ENCODE assay signal across 27 cellular contexts in the genomic region with DNA sequence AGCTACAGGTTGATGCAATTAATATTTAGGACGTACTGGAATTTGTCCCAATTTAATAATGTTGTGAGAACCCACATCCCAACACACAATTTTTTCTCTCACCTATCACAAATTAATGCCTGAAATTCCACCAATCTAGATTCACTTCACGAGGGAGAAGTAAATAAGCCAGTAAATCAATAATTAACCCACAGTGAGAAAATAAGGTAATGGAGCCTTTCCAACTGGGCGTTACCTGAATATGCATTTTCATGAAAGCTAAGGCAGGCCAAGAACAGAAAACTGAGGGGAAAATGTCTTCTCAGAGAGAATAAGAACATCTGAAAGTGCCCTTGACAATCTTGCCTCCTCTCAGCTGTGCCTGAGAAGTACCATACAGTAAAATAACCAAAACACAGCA.
"Had no signal": no experiment of that assay in that cellular context is flagged by ENCODE, and none has a peak within 500 bp of the region (broad histone marks: within the 10 kb centered on the region; RNA-seq: fewer than 3 reads in every experiment).

No MANE protein-coding gene starts in this region.

- FAIRE-seq: frontal cortex, islet of Langerhans had no signal

- H3K27ac ChIP-seq: adrenal gland, coronary artery, dorsolateral prefrontal cortex, ovary, prostate gland, suprapubic skin, tibial nerve, VCaP had no signal

- H3K36me3 ChIP-seq: adrenal gland, ovary, prostate gland, suprapubic skin, tibial nerve had no signal

- H3K9me3 Mint-ChIP-seq: activated naive CD4-positive, alpha-beta T cell treated with anti-CD3 and anti-CD28 coated beads for 36 hours; activated naive CD8-positive, alpha-beta T cell treated with anti-CD3 and anti-CD28 coated beads for 36 hours; brain; mesothelial cell of epicardium; T-helper 1 cell treated with Interleukin-12 subunit alpha and Interleukin-12 subunit beta and Interleukin-4 antibody, amounts not matched to agents 30 μg/mL and 1 μg/mL, for 36 hours had no signal

- H3K4me1 ChIP-seq: adrenal gland, prostate gland, suprapubic skin, tibial nerve had no signal

- DNase-seq: activated CD4-positive, alpha-beta T cell treated with anti-CD3 and anti-CD28 coated beads for 4 hours; activated CD4-positive, alpha-beta T cell treated with anti-CD3 and anti-CD28 coated beads, Interleukin-2, amount 50 U/mL, for 4 hours; activated effector memory CD4-positive, alpha-beta T cell treated with anti-CD3 and anti-CD28 coated beads, Interleukin-2, amount 50 U/mL, for 16 hours; activated naive CD4-positive, alpha-beta T cell treated with anti-CD3 and anti-CD28 coated beads for 36 hours; activated naive CD8-positive, alpha-beta T cell treated with anti-CD3 and anti-CD28 coated beads for 36 hours; activated T-cell treated with anti-CD3 and anti-CD28 coated beads for 4 hours; adrenal gland; aorta; dorsolateral prefrontal cortex; effector memory CD4-positive, alpha-beta T cell; left cardiac atrium; naive B cell; ovary; stimulated activated CD4-positive, alpha-beta T cell treated with anti-CD3 and anti-CD28 coated beads, Interleukin-15, amount 100 ng/mL, for 24 hours; stimulated activated CD4-positive, alpha-beta T cell treated with anti-CD3 and anti-CD28 coated beads, Interleukin-2, amount 100 ng/mL, for 24 hours; stimulated activated naive CD4-positive, alpha-beta T cell; T-helper 9 cell had no signal

- H3K9me3 ChIP-seq: adrenal gland, ovary, prostate gland, suprapubic skin, tibial nerve had no signal

- ATAC-seq: left cardiac atrium had no signal

- H3K36me3 Mint-ChIP-seq: activated naive CD8-positive, alpha-beta T cell treated with anti-CD3 and anti-CD28 coated beads for 36 hours; brain; mesothelial cell of epicardium; naive B cell had no signal

- H3K4me3 ChIP-seq: adrenal gland, coronary artery, dorsolateral prefrontal cortex, ovary, prostate gland, suprapubic skin, tibial nerve had no signal

- H3K27me3 Mint-ChIP-seq: brain had no signal

- H3K27ac Mint-ChIP-seq: activated naive CD4-positive, alpha-beta T cell treated with anti-CD3 and anti-CD28 coated beads for 36 hours; activated naive CD8-positive, alpha-beta T cell treated with anti-CD3 and anti-CD28 coated beads for 36 hours; brain; mesothelial cell of epicardium; naive B cell; T-helper 1 cell treated with Interleukin-12 subunit alpha and Interleukin-12 subunit beta and Interleukin-4 antibody, amounts not matched to agents 30 μg/mL and 1 μg/mL, for 36 hours had no signal

- H3K4me3 Mint-ChIP-seq: activated naive CD4-positive, alpha-beta T cell treated with anti-CD3 and anti-CD28 coated beads for 36 hours; activated naive CD8-positive, alpha-beta T cell treated with anti-CD3 and anti-CD28 coated beads for 36 hours; brain; mesothelial cell of epicardium; naive B cell; T-helper 1 cell treated with Interleukin-12 subunit alpha and Interleukin-12 subunit beta and Interleukin-4 antibody, amounts not matched to agents 30 μg/mL and 1 μg/mL, for 36 hours had no signal

- H3K27me3 ChIP-seq: adrenal gland, dorsolateral prefrontal cortex, ovary, suprapubic skin, tibial nerve had no signal

- H3K4me1 Mint-ChIP-seq: brain had no signal
